ENCODE assay signal across 8 cellular contexts in the genomic region with DNA sequence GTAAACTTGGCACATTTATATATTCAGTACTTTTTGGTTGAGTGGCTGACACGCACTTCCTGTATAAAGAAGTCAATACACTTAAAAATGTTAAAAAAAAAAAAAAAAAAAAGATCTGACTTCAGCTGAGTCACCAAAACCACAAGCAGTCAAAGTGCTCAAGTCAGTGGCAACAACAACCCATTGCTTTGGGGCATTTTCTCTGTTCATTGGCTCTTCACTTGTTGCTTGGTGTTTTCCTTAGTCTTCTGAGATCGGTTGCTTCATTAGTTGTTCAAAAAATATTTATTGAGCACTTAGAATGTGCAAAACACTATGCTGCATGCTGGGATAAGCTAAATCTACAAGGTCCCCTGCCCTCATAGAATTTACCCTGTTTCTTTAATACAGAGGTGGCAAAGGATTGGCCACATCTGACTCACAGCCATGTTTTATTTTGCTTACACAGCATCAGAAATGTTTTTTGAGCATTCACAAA.
A peak's percentile ranks its signal among the peaks of the same experiment; 100 is the strongest.
DNase-seq lines count a peak whose midpoint lies in the region; ATAC-seq and TF ChIP-seq lines count a peak whose summit lies in the region.

No MANE protein-coding gene starts in this region.

- DNase-seq in GM04503 (ENCODE audit: low read depth) = peak; percentile 89
- peak; percentile 88 for DNase-seq in IMR-90
- no peak for DNase-seq in WTC11 (ENCODE audit: low spot score)
- DNase-seq in epidermal melanocyte (ENCODE audit: insufficient read length, low spot score) = peak; percentile 52
- DNase-seq in cerebellar nuclear complex (lab: John Stamatoyannopoulos, UW) = no peak
- no peak for DNase-seq in ovary

- H3K27ac Mint-ChIP-seq in WTC11 = peak overlapping the region; percentile 78

- no peak overlapping the region for H4K5ac ChIP-seq in IMR-90 (ENCODE audit: low read depth, low read length)

- H3K23ac ChIP-seq in IMR-90 (ENCODE audit: low read depth, low read length) = 0 out of 2 replicates have a peak overlapping the region, but pooled peaks have one; percentile 8

- peak overlapping the region; percentile 0; the same call in 1 of the 2 replicates for H3K56ac ChIP-seq in IMR-90 (ENCODE audit: extremely low read depth, insufficient read depth, low read length)

- H4K8ac ChIP-seq in IMR-90 (ENCODE audit: low read depth in 2 of 2, low read length in 2 of 2) = no peak overlapping the region

- no peaks in the 10 kb centered on the region for H3K9me3 Mint-ChIP-seq in WTC11

- H2AK5ac ChIP-seq in IMR-90 (ENCODE audit: low read depth, low read length) = no peak overlapping the region

- no peak overlapping the region for H2BK15ac ChIP-seq in IMR-90 (ENCODE audit: low read depth, low read length)

- H3K9ac ChIP-seq in IMR-90 (ENCODE audit: low read depth, low read length) (no peak overlapping the region), skeletal muscle satellite cell (ENCODE audit: low read depth, low read length) (peak overlapping the region; percentile 29)

- H2BK20ac ChIP-seq in IMR-90 (ENCODE audit: low read depth, low read length) = peak overlapping the region; percentile 31; the same call in 1 of the 2 replicates

- H3K4me1 Mint-ChIP-seq in WTC11 = peaks cover 67% of the 10 kb centered on the region

- dilution Hi-C loops in IMR-90 (cut with HindIII; ENCODE audit: low sequenced_read_pairs, unreplicated experiment) = no loop called here

- H4K20me1 ChIP-seq in IMR-90 (ENCODE audit: insufficient read depth, low read length) = no peaks in the 10 kb centered on the region

- H3K4me1 ChIP-seq in IMR-90 (ENCODE audit: control insufficient read depth, insufficient read depth, low read length) (peaks cover 2% of the 10 kb centered on the region; the same call in 1 of the 2 replicates), skeletal muscle satellite cell (ENCODE audit: control insufficient read depth, insufficient read depth, low read length) (peaks cover 28% of the 10 kb centered on the region), ovary (ENCODE audit: insufficient read depth) (no peaks in the 10 kb centered on the region)

- no peaks in the 10 kb centered on the region for H3K27me3 Mint-ChIP-seq in WTC11 (ENCODE audit: low read depth)

- H3K36me3 Mint-ChIP-seq in WTC11 = no peaks in the 10 kb centered on the region

- ATAC-seq in GM21723 (IDR thresholded peaks at IDR 0.05; ENCODE audit: unreplicated experiment) (peak; percentile 84), IMR-90 (ENCODE audit: low read depth) (peak; percentile 84), WTC11 (peak; percentile 30; the same call in 1 of the 2 replicates)

- H3K27ac ChIP-seq in IMR-90 (ENCODE audit: insufficient read depth, low read length) (no peak overlapping the region), ovary (no peak overlapping the region)

- TF ChIP-seq CTCF in IMR-90 (conservative IDR thresholded peaks at IDR 0.05; ENCODE audit: low read depth, low read length) (no peak), WTC11 (IDR thresholded peaks at IDR 0.05) (no peak), ovary (IDR thresholded peaks at IDR 0.05) (no peak)

- no peak for TF ChIP-seq POLR2A in IMR-90 (IDR thresholded peaks at IDR 0.05; ENCODE audit: low read depth, low read length)
- no peak for TF ChIP-seq POLR2A in ovary (IDR thresholded peaks at IDR 0.05)

- H3K36me3 ChIP-seq in IMR-90 (ENCODE audit: control insufficient read depth, insufficient read depth, low read length) = no peaks in the 10 kb centered on the region
- H3K36me3 ChIP-seq in skeletal muscle satellite cell (ENCODE audit: insufficient read depth, low read length) = no peaks in the 10 kb centered on the region
- H3K36me3 ChIP-seq in ovary = no peaks in the 10 kb centered on the region

- no peak overlapping the region for H4K91ac ChIP-seq in IMR-90 (ENCODE audit: insufficient read depth, low read depth, low read length)

- CTCF ChIA-PET in IMR-90 (lab: Yijun Ruan, JAX) = interaction anchor here (0.6 to 2.4 kb wide), 4 partner anchors 12 to 116 kb away, joined by 3 to 7 read pairs (median 4); no protein-coding TSS in a partner anchor
- CTCF ChIA-PET in WTC11 (lab: Charles Lee) = interaction anchor here (0.6 to 2.7 kb wide), 3 partner anchors 48 to 72 kb away, joined by 4 to 11 read pairs (median 4); no protein-coding TSS in a partner anchor

- H3K18ac ChIP-seq in IMR-90 (ENCODE audit: low read depth, low read length) = no peak overlapping the region

- no peaks in the 10 kb centered on the region for H3K27me3 ChIP-seq in IMR-90 (ENCODE audit: control insufficient read depth, insufficient read depth, low read length)
- H3K27me3 ChIP-seq in skeletal muscle satellite cell (ENCODE audit: control insufficient read depth, insufficient read depth, low read length) = no peaks in the 10 kb centered on the region
- H3K27me3 ChIP-seq in ovary = no peaks in the 10 kb centered on the region

- no peak overlapping the region; the same call in 1 of the 2 replicates for H2BK120ac ChIP-seq in IMR-90 (ENCODE audit: low read depth, low read length)

- H3K14ac ChIP-seq in IMR-90 (replicated peaks; ENCODE audit: low read depth, low read length) = no peak overlapping the region

- H3K4me3 ChIP-seq in IMR-90 (ENCODE audit: insufficient read depth, low read depth, low read length) (no peak overlapping the region), skeletal muscle satellite cell (ENCODE audit: low read length) (peak overlapping the region; percentile 47), ovary (no peak overlapping the region)

- H2BK5ac ChIP-seq in IMR-90 (ENCODE audit: low read depth, low read length, poor library complexity, severe bottlenecking) = no peak overlapping the region

- H2AK9ac ChIP-seq in IMR-90 (replicated peaks; ENCODE audit: low read depth, low read length, poor library complexity) = no peak overlapping the region

- H3K4me2 ChIP-seq in IMR-90 (ENCODE audit: low read depth, low read length) = peak overlapping the region; percentile 41; the same call in 1 of the 2 replicates
- peak overlapping the region; percentile 74 for H3K4me2 ChIP-seq in skeletal muscle satellite cell (ENCODE audit: low read length)

- BruUV-seq in IMR-90 (replicated peaks; lab: Mats Ljungman, UMichigan) = no TSS peak

- H3K4me3 Mint-ChIP-seq in WTC11 = no peak overlapping the region

- no peaks in the 10 kb centered on the region for H3K9me3 ChIP-seq in IMR-90 (ENCODE audit: control insufficient read depth, insufficient read depth, low read length)
- no peaks in the 10 kb centered on the region for H3K9me3 ChIP-seq in skeletal muscle satellite cell (replicated peaks; ENCODE audit: low read length)
- H3K9me3 ChIP-seq in ovary = no peaks in the 10 kb centered on the region

- in situ Hi-C loops in IMR-90 (cut with MboI; ENCODE audit: low sequenced_read_pairs) = no loop called here

- WGBS in IMR-90 (ENCODE audit: extremely low coverage in 2 of 2, insufficient read length in 1 of 2), 2 experiments = no CpG with 5 or more reads among the region's 2 CpGs
- 40 to 54% (median 50%) methylated on average over 2 of the region's 2 CpGs for WGBS in ovary, 3 donors

- TF ChIP-seq EP300 in ovary (IDR thresholded peaks at IDR 0.05) = no peak

- no peaks in the 10 kb centered on the region for H3K9me1 ChIP-seq in IMR-90 (ENCODE audit: insufficient read depth, low read length)

- no peak for TF ChIP-seq RAD21 in IMR-90 (IDR thresholded peaks at IDR 0.05; ENCODE audit: low read length)

- POLR2A ChIA-PET in IMR-90 (lab: Charles Lee; ENCODE audit: unreplicated experiment) = interaction anchor here (0.8 kb wide), 1 partner anchor 18 kb away, joined by 4 read pairs; no protein-coding TSS in a partner anchor
- POLR2A ChIA-PET in WTC11 (lab: Charles Lee) = interaction anchor here (0.6 kb wide), 1 partner anchor 47 kb away, joined by 3 read pairs; no protein-coding TSS in a partner anchor

- intact Hi-C loops in IMR-90 (cut with micrococcal nuclease) = loop anchor here (5.0 kb wide), 1 partner anchor 61 kb away; no protein-coding TSS in a partner anchor
- intact Hi-C loops in ovary (cut with DNase I) = no loop called here

- no peak overlapping the region for H2AFZ ChIP-seq in IMR-90 (replicated peaks; ENCODE audit: low read length, poor library complexity)

- H3K79me1 ChIP-seq in IMR-90 (ENCODE audit: low read depth in 1 of 2, low read length in 2 of 2) = no peaks in the 10 kb centered on the region

- H3K4ac ChIP-seq in IMR-90 (ENCODE audit: low read depth, low read length) = no peak overlapping the region

TF ChIP-seq in IMR-90, 13 proteins besides CTCF, POLR2A, EP300 and RAD21 (continues in another document):
- TF ChIP-seq MXI1 (IDR thresholded peaks at IDR 0.05; ENCODE audit: borderline replicate concordance, low read depth, low read length) (no peak), RCOR1 (IDR thresholded peaks at IDR 0.05; ENCODE audit: insufficient replicate concordance, low read length) (no peak), BHLHE40 (IDR thresholded peaks at IDR 0.05; ENCODE audit: low read depth, low read length) (no peak), SMC3 (IDR thresholded peaks at IDR 0.05; ENCODE audit: low read depth, low read length) (no peak), CEBPB (IDR thresholded peaks at IDR 0.05; ENCODE audit: low read depth, low read length) (peak; percentile 47; the same call in 1 of the 2 replicates)
- TF ChIP-seq, protein P1, sequence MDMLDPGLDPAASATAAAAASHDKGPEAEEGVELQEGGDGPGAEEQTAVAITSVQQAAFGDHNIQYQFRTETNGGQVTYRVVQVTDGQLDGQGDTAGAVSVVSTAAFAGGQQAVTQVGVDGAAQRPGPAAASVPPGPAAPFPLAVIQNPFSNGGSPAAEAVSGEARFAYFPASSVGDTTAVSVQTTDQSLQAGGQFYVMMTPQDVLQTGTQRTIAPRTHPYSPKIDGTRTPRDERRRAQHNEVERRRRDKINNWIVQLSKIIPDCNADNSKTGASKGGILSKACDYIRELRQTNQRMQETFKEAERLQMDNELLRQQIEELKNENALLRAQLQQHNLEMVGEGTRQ (IDR thresholded peaks at IDR 0.05; ENCODE audit: low read depth, low read length) = no peak

TF ChIP-seq in WTC11, 78 proteins besides CTCF, POLR2A, EP300 and RAD21 (continues in another document):
- TF ChIP-seq ZNF263 (CRISPR knock-in tag; IDR thresholded peaks at IDR 0.05; ENCODE audit: low read depth) (no peak), GRHL2 (CRISPR knock-in tag; IDR thresholded peaks at IDR 0.05; ENCODE audit: insufficient replicate concordance, severe bottlenecking) (no peak), TEAD4 (CRISPR knock-in tag; IDR thresholded peaks at IDR 0.05) (no peak), NR2C2 (CRISPR knock-in tag; IDR thresholded peaks at IDR 0.05) (no peak), HMGA2 (CRISPR knock-in tag; IDR thresholded peaks at IDR 0.05) (no peak)
- TF ChIP-seq, protein P2, sequence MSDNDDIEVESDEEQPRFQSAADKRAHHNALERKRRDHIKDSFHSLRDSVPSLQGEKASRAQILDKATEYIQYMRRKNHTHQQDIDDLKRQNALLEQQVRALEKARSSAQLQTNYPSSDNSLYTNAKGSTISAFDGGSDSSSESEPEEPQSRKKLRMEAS (CRISPR knock-in tag; IDR thresholded peaks at IDR 0.05) = no peak
- TF ChIP-seq, protein P1 (CRISPR knock-in tag; IDR thresholded peaks at IDR 0.05) = no peak

Comparison
In these comparisons a context has a peak if more than half of its experiments do, and no peak if none do; other contexts are left out.
1. DNase-seq: peak in GM04503 (single experiment), IMR-90 (single experiment) and epidermal melanocyte (single experiment); none in WTC11 (single experiment), cerebellar nuclear complex (0 of 2) and ovary (0 of 5).
2. ATAC-seq: peak in every context shown above with its lines; median percentile 84 in GM21723; 84 in IMR-90; 30 in WTC11.